In the genomic region with DNA sequence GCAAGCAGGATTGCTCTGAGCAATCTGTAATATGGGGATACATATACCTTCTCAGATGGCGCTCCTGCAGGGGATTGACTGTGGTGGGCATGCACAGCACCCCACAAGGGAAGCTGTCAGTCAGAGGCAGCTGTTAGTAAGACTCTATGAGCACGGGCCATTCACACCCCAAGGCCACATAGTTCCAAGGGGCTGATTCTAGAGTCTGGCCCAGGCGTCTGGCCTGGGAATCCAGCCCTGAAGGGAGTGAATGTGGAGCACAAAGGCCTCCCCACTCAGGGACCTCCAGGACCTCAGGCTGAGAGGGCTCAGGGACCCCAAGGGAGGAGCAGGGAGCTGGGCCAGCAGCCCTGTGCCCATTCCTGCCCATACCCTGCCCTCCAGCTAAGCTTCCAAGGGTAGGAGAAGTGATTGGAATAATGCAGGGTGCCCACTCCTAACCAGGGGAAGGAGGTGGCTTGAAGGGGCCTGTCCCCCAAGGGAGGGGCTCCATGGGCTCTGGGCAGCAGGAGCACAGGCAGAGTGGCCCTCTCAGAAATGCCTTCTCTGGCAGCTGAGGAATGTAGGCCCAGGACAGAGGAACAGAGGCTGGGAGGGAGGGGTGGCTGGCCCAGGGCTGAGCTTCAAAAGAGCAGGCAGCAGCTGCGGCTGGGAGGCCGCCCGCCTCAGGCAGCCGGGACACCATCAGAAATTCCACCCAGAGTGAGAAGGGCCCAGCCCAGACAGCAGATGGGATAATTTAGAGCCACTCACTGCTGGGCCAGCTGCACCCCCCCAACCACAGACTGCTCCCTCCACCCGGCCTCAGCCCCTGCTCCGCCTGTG, we compare ENCODE assay signal across 1 cellular context.
A peak's percentile ranks its signal among the peaks of the same experiment; 100 is the strongest.
TF ChIP-seq lines count a peak whose summit lies in the region.

No MANE protein-coding gene starts in this region.

TF ChIP-seq in HepG2, 621 proteins besides CTCF, POLR2A, EP300 and RAD21 (continued from another document):
- TF ChIP-seq MXD1 (CRISPR knock-in tag; IDR thresholded peaks at IDR 0.05) (0 out of 2 replicates have a peak, but pooled peaks have one; percentile 30), PHF21A (CRISPR knock-in tag; IDR thresholded peaks at IDR 0.05) (no peak), ZNF446 (CRISPR knock-in tag; IDR thresholded peaks at IDR 0.05) (no peak), ZNF34 (CRISPR knock-in tag; IDR thresholded peaks at IDR 0.05; ENCODE audit: borderline replicate concordance) (0 out of 2 replicates have a peak, but pooled peaks have one; percentile 38), GATAD2A (CRISPR knock-in tag; IDR thresholded peaks at IDR 0.05) (0 out of 2 replicates have a peak, but pooled peaks have one; percentile 13), ZFX (CRISPR knock-in tag; IDR thresholded peaks at IDR 0.05; ENCODE audit: low read depth) (peak; percentile 48), ZNF891 (CRISPR knock-in tag; IDR thresholded peaks at IDR 0.05) (peak; percentile 55; the same call in 1 of the 2 replicates), LCORL (IDR thresholded peaks at IDR 0.05) (no peak), LCORL (CRISPR knock-in tag; IDR thresholded peaks at IDR 0.05) (0 out of 2 replicates have a peak, but pooled peaks have one; percentile 13), KDM2A (CRISPR knock-in tag; IDR thresholded peaks at IDR 0.05; ENCODE audit: borderline replicate concordance, low read depth) (peak; percentile 49; the same call in 1 of the 2 replicates), SOX6 (IDR thresholded peaks at IDR 0.05) (no peak), SOX6 (CRISPR knock-in tag; IDR thresholded peaks at IDR 0.05) (0 out of 2 replicates have a peak, but pooled peaks have one; percentile 17), FOXP1 (IDR thresholded peaks at IDR 0.05) (no peak), FOXP1 (CRISPR knock-in tag; IDR thresholded peaks at IDR 0.05) (no peak), ZNF501 (CRISPR knock-in tag; IDR thresholded peaks at IDR 0.05) (0 out of 2 replicates have a peak, but pooled peaks have one; percentile 20), SALL1 (CRISPR knock-in tag; IDR thresholded peaks at IDR 0.05) (0 out of 2 replicates have a peak, but pooled peaks have one; percentile 29)
- TF ChIP-seq, protein P1, sequence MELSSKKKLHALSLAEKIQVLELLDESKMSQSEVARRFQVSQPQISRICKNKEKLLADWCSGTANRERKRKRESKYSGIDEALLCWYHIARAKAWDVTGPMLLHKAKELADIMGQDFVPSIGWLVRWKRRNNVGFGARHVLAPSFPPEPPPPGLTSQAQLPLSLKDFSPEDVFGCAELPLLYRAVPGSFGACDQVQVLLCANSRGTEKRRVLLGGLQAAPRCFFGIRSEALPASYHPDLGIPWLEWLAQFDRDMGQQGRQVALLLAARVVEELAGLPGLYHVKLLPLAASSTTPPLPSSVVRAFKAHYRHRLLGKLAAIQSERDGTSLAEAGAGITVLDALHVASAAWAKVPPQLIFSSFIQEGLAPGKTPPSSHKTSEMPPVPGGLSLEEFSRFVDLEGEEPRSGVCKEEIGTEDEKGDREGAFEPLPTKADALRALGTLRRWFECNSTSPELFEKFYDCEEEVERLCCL (CRISPR knock-in tag; IDR thresholded peaks at IDR 0.05; ENCODE audit: borderline replicate concordance): no peak
